1 cellular context compared by ENCODE assay signal in genomic region chr16:56246051-56246817, GRCh38.
TF ChIP-seq lines count a peak whose summit lies in the region.

No MANE protein-coding gene starts in this region.

TF ChIP-seq in HepG2, 621 proteins besides CTCF, POLR2A, EP300 and RAD21:
- no peak for TF ChIP-seq ZFP62 (CRISPR knock-in tag; IDR thresholded peaks at IDR 0.05)
- no peak for TF ChIP-seq ZNF549 (CRISPR knock-in tag; IDR thresholded peaks at IDR 0.05)
- peak; percentile 27; the same call in 1 of the 2 replicates for TF ChIP-seq ZNF687 (CRISPR knock-in tag; IDR thresholded peaks at IDR 0.05)
- TF ChIP-seq XRCC5 (optimal IDR thresholded peaks at IDR 0.05; ENCODE audit: low read length) = no peak
- no peak for TF ChIP-seq ZBTB33 (CRISPR knock-in tag; IDR thresholded peaks at IDR 0.05)
- no peak for TF ChIP-seq ZNF704 (CRISPR knock-in tag; IDR thresholded peaks at IDR 0.05; ENCODE audit: borderline replicate concordance)
- TF ChIP-seq STAG1 (CRISPR knock-in tag; IDR thresholded peaks at IDR 0.05) = peak; percentile 21; the same call in 1 of the 2 replicates
TF ChIP-seq in HepG2: peak in this region for 2.
